30 cellular contexts compared by ENCODE assay signal in the genomic region with DNA sequence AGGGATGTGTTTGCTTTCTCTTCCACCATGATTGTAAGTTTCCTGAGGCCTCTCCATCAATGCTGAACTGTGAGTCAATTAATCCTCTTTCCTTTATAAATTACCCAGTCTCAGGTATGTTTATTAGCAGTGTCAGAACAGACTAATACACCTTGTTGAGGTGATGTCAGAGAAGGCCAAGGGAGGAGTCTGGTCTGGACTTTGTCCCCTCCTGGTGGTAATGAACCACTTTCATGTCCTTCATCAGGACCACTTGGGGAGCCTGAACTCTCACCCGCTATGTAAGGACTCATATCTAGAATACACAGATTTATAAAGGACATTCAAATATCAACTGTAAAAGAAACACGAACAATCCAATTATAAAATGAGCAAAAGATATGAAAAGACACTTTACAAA. TPM values are rescaled to one million over a fixed set of nuclear protein-coding genes. Genes with fewer than 3 reads are reported as not detected.
DNase-seq lines count a peak whose midpoint lies in the region; ATAC-seq, FAIRE-seq and TF ChIP-seq lines count a peak whose summit lies in the region.
"Had no signal": no experiment of that assay in that cellular context is flagged by ENCODE, and none has a peak within 500 bp of the region (broad histone marks: within the 10 kb centered on the region; RNA-seq: fewer than 3 reads in every experiment).

No MANE protein-coding gene starts in this region.

- no peak overlapping the region for H2AK5ac ChIP-seq in H1 (ENCODE audit: low read depth, low read length)

- H3K9me2 ChIP-seq in HCT116 (ENCODE audit: insufficient read depth): no peaks in the 10 kb centered on the region

- DNase-seq in HCT116 (ENCODE audit: low read depth, low spot score): no peak
- no peak for DNase-seq in H1 (ENCODE audit: low read depth in 1 of 2, low spot score in 2 of 2)
- DNase-seq in NCI-H774 (lab: John Stamatoyannopoulos, UW): no peak
- DNase-seq in NCI-H446 treated with DMSO at 0.1 percent for 48 hours (lab: John Stamatoyannopoulos, UW): no peak
- DNase-seq in NCI-H1417 (lab: John Stamatoyannopoulos, UW): no peak
- DNase-seq: 8988T; ACHN; BE2C; C1 segment of cervical spinal cord; CD4-positive, alpha-beta memory T cell; CD4-positive, CD25-positive, alpha-beta regulatory T cell; CD8-positive, alpha-beta memory T cell; COR-L47; DMS 273 treated with DMSO at 0.1 percent for 48 hours; DMS153; DMS53; DMS79; DND-41; EL; GDM1 had no signal

- RAD21 ChIA-PET in HCT116 (lab: Charles Lee; ENCODE audit: low non-redundant PET in 1 of 2, low total read pairs in 2 of 2, uncharacterized antibody in 2 of 2, unreplicated experiment in 2 of 2): no interaction called here

- H3K9me3 ChIP-seq in HCT116 (ENCODE audit: control insufficient read depth in 1 of 2, insufficient read depth in 1 of 2, low read depth in 1 of 2, low read length in 2 of 2) (no peaks in the 10 kb centered on the region), H1 (ENCODE audit: insufficient read depth in 2 of 2, low read depth in 1 of 2, low read length in 1 of 2) (no peaks in the 10 kb centered on the region; a peak in 1 of 4 replicates)
- H3K9me3 ChIP-seq: BE2C had no signal

- POLR2A ChIA-PET in HCT116 (lab: Charles Lee) (no interaction called here), H1 (lab: Charles Lee; ENCODE audit: partially characterized antibody) (no interaction called here)

- H3K4me3 ChIP-seq in HCT116 (replicated peaks in 1 of 2; ENCODE audit: low read depth in 1 of 2, low read length in 2 of 2): no peak overlapping the region
- H3K4me3 ChIP-seq in H1 (ENCODE audit: extremely low read depth in 1 of 4, insufficient read depth in 2 of 4, low read depth in 3 of 4, low read length in 4 of 4): no peak overlapping the region
- H3K4me3 ChIP-seq: BLaER1, GM12878 had no signal

- no peak overlapping the region for H2BK5ac ChIP-seq in H1 (ENCODE audit: low read depth, low read length)

- no peak overlapping the region for H3K56ac ChIP-seq in H1 (replicated peaks; ENCODE audit: insufficient read length, low read depth, low read length)

- H2BK12ac ChIP-seq in H1 (ENCODE audit: low read depth, low read length): no peak overlapping the region

- no peak overlapping the region for H3K23ac ChIP-seq in H1 (ENCODE audit: insufficient read length)

- H3K36me3 ChIP-seq in HCT116 (ENCODE audit: control insufficient read depth in 1 of 2, insufficient read depth in 2 of 2, low read length in 2 of 2): no peaks in the 10 kb centered on the region
- H3K36me3 ChIP-seq in H1 (ENCODE audit: control insufficient read depth in 2 of 4, insufficient read depth in 4 of 4, low read length in 3 of 4): no peaks in the 10 kb centered on the region
- H3K36me3 ChIP-seq: BE2C, BLaER1 had no signal

- no peaks in the 10 kb centered on the region for H3K23me2 ChIP-seq in H1 (ENCODE audit: low read depth, low read length)

- no TSS peak for BruUV-seq in HCT116 (replicated peaks; lab: Mats Ljungman, UMichigan)

- no peak overlapping the region for H4K91ac ChIP-seq in H1 (replicated peaks; ENCODE audit: insufficient read length, low read length)

- H3K18ac ChIP-seq in H1 (ENCODE audit: extremely low read depth, low read length): no peak overlapping the region

- H3K79me2 ChIP-seq in HCT116 (ENCODE audit: insufficient read depth, low read length) (no peaks in the 10 kb centered on the region), H1 (ENCODE audit: control insufficient read depth in 1 of 2, insufficient read depth in 2 of 2, low read length in 2 of 2) (no peaks in the 10 kb centered on the region)

- H3K27ac ChIP-seq in HCT116 (ENCODE audit: low read depth, low read length) (no peak overlapping the region), H1 (ENCODE audit: low read depth, low read length) (no peak overlapping the region)
- H3K27ac ChIP-seq: BLaER1 had no signal

- H3K9ac ChIP-seq in HCT116 (ENCODE audit: low read length): no peak overlapping the region
- no peak overlapping the region for H3K9ac ChIP-seq in H1 (replicated peaks in 1 of 4; ENCODE audit: extremely low read depth in 1 of 4, low read depth in 3 of 4, low read length in 3 of 4)
- H3K9ac ChIP-seq: BLaER1 had no signal

- intact Hi-C loops in HCT116 (cut with micrococcal nuclease): no loop called here

- no peak for ATAC-seq in HCT116
- ATAC-seq: GM12878 had no signal

- H4K8ac ChIP-seq in H1 (ENCODE audit: extremely low read depth, insufficient read depth, low read length): no peak overlapping the region

- H3K14ac ChIP-seq in H1 (ENCODE audit: insufficient read length): no peak overlapping the region

- H2BK15ac ChIP-seq in H1 (ENCODE audit: low read length): no peak overlapping the region

- 97% methylated on average over 2 of the region's 2 CpGs; no CpG with 5 or more reads in 1 of the 2 experiments for WGBS in H1 (ENCODE audit: extremely low coverage in 1 of 2, insufficient coverage in 1 of 2, insufficient read length in 1 of 2, insufficient replicate concordance in 2 of 2, low coverage in 1 of 2, low lambda C conversion rate in 2 of 2, missing lambda C conversion rate in 1 of 2), 2 experiments

- TF ChIP-seq EP300 in H1 (IDR thresholded peaks at IDR 0.05; ENCODE audit: borderline replicate concordance in 1 of 2, low read depth in 2 of 2, low read length in 2 of 2): no peak

- H3K27me3 ChIP-seq in HCT116 (ENCODE audit: insufficient read depth, low read length) (no peaks in the 10 kb centered on the region), H1 (replicated peaks in 1 of 4; ENCODE audit: control insufficient read depth in 3 of 4, extremely low read depth in 1 of 4, insufficient read depth in 3 of 4, low read length in 3 of 4) (no peaks in the 10 kb centered on the region)
- H3K27me3 ChIP-seq: BE2C, BLaER1 had no signal

- no peak overlapping the region for H2BK120ac ChIP-seq in H1 (replicated peaks; ENCODE audit: low read depth, low read length)

- TF ChIP-seq POLR2A in HCT116 (IDR thresholded peaks at IDR 0.05; ENCODE audit: borderline replicate concordance, extremely low read depth, insufficient read depth, insufficient read length) (no peak), H1 (IDR thresholded peaks at IDR 0.05; ENCODE audit: control extremely low read depth in 1 of 2, low read depth in 2 of 2, low read length in 2 of 2) (no peak)

- H3K4me2 ChIP-seq in HCT116 (ENCODE audit: low read length) (no peak overlapping the region), H1 (ENCODE audit: insufficient read depth in 1 of 2, low read depth in 2 of 2, low read length in 2 of 2) (no peak overlapping the region)
- H3K4me2 ChIP-seq: BLaER1 had no signal

- H3K4me1 ChIP-seq in HCT116 (ENCODE audit: control insufficient read depth in 1 of 2, insufficient read depth in 2 of 2, low read length in 2 of 2): no peaks in the 10 kb centered on the region
- H3K4me1 ChIP-seq in H1 (replicated peaks in 1 of 4; ENCODE audit: control insufficient read depth in 3 of 4, insufficient read depth in 4 of 4, low read length in 3 of 4): no peaks in the 10 kb centered on the region
- H3K4me1 ChIP-seq: BE2C, BLaER1 had no signal

- FAIRE-seq in H1 (lab: Jason Lieb, UNC): no peak
- FAIRE-seq: A204.1, GM12878, GM12892, GM18507, GM19239 had no signal

- TF ChIP-seq CTCF in HCT116 (IDR thresholded peaks at IDR 0.05 in 2 of 3, conservative IDR thresholded peaks at IDR 0.05 in 1 of 3; ENCODE audit: borderline replicate concordance in 1 of 3, insufficient read depth in 1 of 3, low read depth in 2 of 3, low read length in 2 of 3): no peak
- no peak for TF ChIP-seq CTCF in H1 (IDR thresholded peaks at IDR 0.05; ENCODE audit: control extremely low read depth in 1 of 3, insufficient read depth in 1 of 3, low read depth in 1 of 3, low read length in 3 of 3)

- H2AFZ ChIP-seq in HCT116 (ENCODE audit: low read depth, low read length, poor library complexity, severe bottlenecking) (no peak overlapping the region), H1 (ENCODE audit: low read length) (no peak overlapping the region)

- no peak overlapping the region for H2BK20ac ChIP-seq in H1 (ENCODE audit: low read length)

- H3K4ac ChIP-seq in H1 (replicated peaks; ENCODE audit: insufficient read length, low read depth, low read length): no peak overlapping the region

- peak; percentile 25; the same call in 1 of the 2 replicates for TF ChIP-seq RAD21 in HCT116 (IDR thresholded peaks at IDR 0.05; ENCODE audit: low read depth)
- TF ChIP-seq RAD21 in H1 (IDR thresholded peaks at IDR 0.05 in 1 of 2, conservative IDR thresholded peaks at IDR 0.05 in 1 of 2; ENCODE audit: low read depth in 2 of 2, low read length in 2 of 2): peak; percentile 8 to 19; a peak in 1 of 4 replicates

- no peak overlapping the region for H4K5ac ChIP-seq in H1 (ENCODE audit: insufficient read length, low read depth, low read length)

- H4K20me1 ChIP-seq in HCT116 (ENCODE audit: insufficient read depth) (no peaks in the 10 kb centered on the region), H1 (replicated peaks in 1 of 2; ENCODE audit: control insufficient read depth in 1 of 2, insufficient read depth in 2 of 2, low read length in 2 of 2) (peaks cover 0 to 4% of the 10 kb centered on the region in 2 experiments)
- H4K20me1 ChIP-seq: BLaER1 had no signal

- CTCF ChIA-PET in HCT116 (lab: Charles Lee) (no interaction called here), H1 (lab: Charles Lee; ENCODE audit: partially characterized antibody) (interaction anchor here (0.6 kb wide), 1 partner anchor 145 kb away, joined by 4 read pairs; no protein-coding TSS in a partner anchor)

- H3K79me1 ChIP-seq in H1 (ENCODE audit: low read depth, low read length): no peaks in the 10 kb centered on the region

TF ChIP-seq in HCT116, 20 proteins besides CTCF, POLR2A, EP300 and RAD21 (continues in another document):
- TF ChIP-seq JUND (IDR thresholded peaks at IDR 0.05): no peak

RNA-seq across cellular contexts. Expression of a gene that starts 2.9 kb away (rescaled TPM):
- total RNA-seq in HCT116 (2021; ENCODE audit: unreplicated experiment): not detected
- polyA plus RNA-seq in HCT116 (2012): not detected in 2 replicates
- not detected in 2 replicates for total RNA-seq in H1 (2021; fragmentation: NEBNext Ultra II Directional; extraction: Animal tissue kit (Norgen Biotek cat#: 25700))
- polyA plus RNA-seq in H1 (2011; rRNA removed): not detected in 2 replicates
- not detected for polyA plus RNA-seq in H1 (2011; cell fraction: cytosol; rRNA removed)
- not detected for polyA plus RNA-seq in H1 (2011; cell fraction: nucleus; rRNA removed)
- not detected in 4 replicates for polyA plus RNA-seq in H1 (2012, experiment 1 of 2)
- polyA plus RNA-seq in H1 (2012, experiment 2 of 2): not detected
- not detected for polyA plus RNA-seq in H1 (2013, experiment 1 of 2)
- polyA plus RNA-seq in H1 (2013, experiment 2 of 2): 0.04 TPM
- polyA minus RNA-seq in H1 (2011; rRNA and poly(A)+ RNA removed): not detected in 2 replicates
- not detected for polyA minus RNA-seq in H1 (2011; cell fraction: cytosol; rRNA and poly(A)+ RNA removed)
- polyA minus RNA-seq in H1 (2011; cell fraction: nucleus; rRNA and poly(A)+ RNA removed): 0.10 TPM
- total RNA-seq: A673; CD4-positive, alpha-beta memory T cell; CD4-positive, CD25-positive, alpha-beta regulatory T cell; CD8-positive, alpha-beta memory T cell; Daoy; GM12878 had no signal
- polyA plus RNA-seq: AG04450; CD14-positive monocyte; CD4-positive, alpha-beta memory T cell; CD4-positive, CD25-positive, alpha-beta regulatory T cell; CD8-positive, alpha-beta memory T cell had no signal
